Comparison of ENCODE assay signal across 8 cellular contexts in the genomic region with DNA sequence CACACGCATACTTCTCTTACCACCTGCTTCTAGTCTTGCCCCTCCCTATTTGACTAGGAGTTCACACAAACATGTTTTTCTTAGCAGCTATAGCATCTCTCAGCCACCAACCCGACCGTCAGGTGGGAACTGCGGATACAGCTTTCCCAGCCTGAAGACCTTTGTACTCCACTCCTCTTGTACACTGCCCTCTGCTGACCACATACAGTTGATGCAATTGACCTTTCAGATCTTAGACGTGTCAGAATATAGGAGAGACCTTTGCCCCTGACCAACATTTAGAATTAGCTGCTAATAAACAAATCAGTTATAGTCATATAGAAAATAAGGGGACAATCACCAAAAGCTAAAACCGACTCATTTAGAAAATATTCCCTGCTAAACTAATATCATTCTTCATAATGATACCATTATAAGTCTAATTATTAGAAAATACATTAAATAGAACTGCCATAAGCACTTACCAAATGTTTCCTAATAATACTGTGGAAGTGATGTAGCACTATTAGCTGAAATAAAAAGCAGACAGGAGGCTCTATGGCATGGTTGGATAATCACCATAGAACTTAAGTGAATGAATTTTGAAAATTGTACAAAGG.
DNase-seq lines count a peak whose midpoint lies in the region; ATAC-seq and TF ChIP-seq lines count a peak whose summit lies in the region.

No MANE protein-coding gene starts in this region.

- no peaks in the 10 kb centered on the region for H3K9me3 Mint-ChIP-seq in endodermal cell

- no peak overlapping the region for H3K27ac ChIP-seq in HCT116 (ENCODE audit: low read depth, low read length)
- H3K27ac ChIP-seq in OCI-LY3 (ENCODE audit: low read length), result no peak overlapping the region
- H3K27ac ChIP-seq in endodermal cell (ENCODE audit: low read depth, low read length), result no peak overlapping the region

- no peaks in the 10 kb centered on the region for H3K36me3 ChIP-seq in HCT116 (ENCODE audit: control insufficient read depth in 1 of 2, insufficient read depth in 2 of 2, low read length in 2 of 2)
- no peaks in the 10 kb centered on the region for H3K36me3 ChIP-seq in OCI-LY3 (replicated peaks; ENCODE audit: low read depth, low read length)
- no peaks in the 10 kb centered on the region for H3K36me3 ChIP-seq in endodermal cell (ENCODE audit: control insufficient read depth, insufficient read depth, low read length)

- ATAC-seq in Right ventricle myocardium superior (ENCODE audit: poor library complexity) (peak; percentile 60), Right ventricle myocardium inferior (no peak), HCT116 (peak; percentile 99)

- no peak overlapping the region for H3K4me3 Mint-ChIP-seq in endodermal cell

- H4K20me1 ChIP-seq in HCT116 (ENCODE audit: insufficient read depth) (no peaks in the 10 kb centered on the region), OCI-LY3 (ENCODE audit: insufficient read depth, low read length) (no peaks in the 10 kb centered on the region)

- POLR2A ChIA-PET in HCT116 (lab: Charles Lee), result no interaction called here

- no peak overlapping the region for H3K9ac ChIP-seq in HCT116 (ENCODE audit: low read length)
- no peak overlapping the region for H3K9ac ChIP-seq in OCI-LY3 (ENCODE audit: low read length)
- no peak overlapping the region for H3K9ac ChIP-seq in endodermal cell (ENCODE audit: extremely low read depth, low read length, poor library complexity, severe bottlenecking)

- H3K4me1 Mint-ChIP-seq in endodermal cell, result peaks cover 11% of the 10 kb centered on the region

- TF ChIP-seq POLR2A in HCT116 (IDR thresholded peaks at IDR 0.05; ENCODE audit: borderline replicate concordance, extremely low read depth, insufficient read depth, insufficient read length), result no peak

- intact Hi-C loops in Right ventricle myocardium superior (cut with DNase I) (loop anchor here (10.0 kb wide), 1 partner anchor 535 kb away; no protein-coding TSS in a partner anchor), Right ventricle myocardium inferior (cut with DNase I) (no loop called here), HCT116 (cut with micrococcal nuclease) (loop anchor here (2.0 kb wide), 2 partner anchors 361 to 537 kb away; no protein-coding TSS in a partner anchor)

- H3K27me3 ChIP-seq in HCT116 (ENCODE audit: insufficient read depth, low read length) (no peaks in the 10 kb centered on the region; the same call in 1 of the 2 replicates), OCI-LY3 (ENCODE audit: low read depth, low read length) (no peaks in the 10 kb centered on the region), endodermal cell (ENCODE audit: control insufficient read depth, insufficient read depth, low read length, poor library complexity, severe bottlenecking) (no peaks in the 10 kb centered on the region)

- peak; percentile 49 to 79 (median 75); a peak in 5 of 6 replicates for TF ChIP-seq CTCF in HCT116 (IDR thresholded peaks at IDR 0.05 in 2 of 3, conservative IDR thresholded peaks at IDR 0.05 in 1 of 3; ENCODE audit: borderline replicate concordance in 1 of 3, insufficient read depth in 1 of 3, low read depth in 2 of 3, low read length in 2 of 3)
- TF ChIP-seq CTCF in OCI-LY3 (IDR thresholded peaks at IDR 0.05; ENCODE audit: low read depth, low read length), result peak; percentile 87
- peak; percentile 92 for TF ChIP-seq CTCF in endodermal cell (conservative IDR thresholded peaks at IDR 0.05)

- WGBS in endodermal cell (ENCODE audit: insufficient coverage in 1 of 2, insufficient read length in 1 of 2), 2 experiments, result 20 to 28% methylated on average over 4 to 5 of the region's 6 CpGs

- H2AFZ ChIP-seq in HCT116 (ENCODE audit: low read depth, low read length, poor library complexity, severe bottlenecking) (no peak overlapping the region), OCI-LY3 (ENCODE audit: low read depth, low read length) (no peak overlapping the region)

- H3K27me3 Mint-ChIP-seq in endodermal cell (ENCODE audit: insufficient read depth), result peaks cover 7% of the 10 kb centered on the region

- no TSS peak for BruUV-seq in HCT116 (replicated peaks; lab: Mats Ljungman, UMichigan)

- peak; percentile 70 for TF ChIP-seq RAD21 in HCT116 (IDR thresholded peaks at IDR 0.05; ENCODE audit: low read depth)

- no peak overlapping the region for H3K27ac Mint-ChIP-seq in endodermal cell

- RAD21 ChIA-PET in HCT116 (lab: Charles Lee; ENCODE audit: low non-redundant PET in 1 of 2, low total read pairs in 2 of 2, uncharacterized antibody in 2 of 2, unreplicated experiment in 2 of 2), result interaction anchor here in 1 of 2 experiments (0.6 to 0.9 kb wide), 2 partner anchors 361 to 505 kb away, joined by 5 to 8 read pairs; no protein-coding TSS in a partner anchor

- H3K4me3 ChIP-seq in HCT116 (replicated peaks in 1 of 2; ENCODE audit: low read depth in 1 of 2, low read length in 2 of 2) (no peak overlapping the region), OCI-LY3 (ENCODE audit: low read length) (no peak overlapping the region), endodermal cell (ENCODE audit: low read length) (no peak overlapping the region)

- H3K4me2 ChIP-seq in HCT116 (ENCODE audit: low read length), result no peak overlapping the region
- H3K4me2 ChIP-seq in OCI-LY3 (ENCODE audit: low read length), result no peak overlapping the region

- H3K9me3 ChIP-seq in HCT116 (ENCODE audit: control insufficient read depth in 1 of 2, insufficient read depth in 1 of 2, low read depth in 1 of 2, low read length in 2 of 2) (no peaks in the 10 kb centered on the region), OCI-LY3 (ENCODE audit: insufficient read depth, low read length) (no peaks in the 10 kb centered on the region), endodermal cell (ENCODE audit: control insufficient read depth, low read length) (no peaks in the 10 kb centered on the region)

- H3K4me1 ChIP-seq in HCT116 (ENCODE audit: control insufficient read depth in 1 of 2, insufficient read depth in 2 of 2, low read length in 2 of 2) (no peaks in the 10 kb centered on the region), OCI-LY3 (ENCODE audit: low read length) (no peaks in the 10 kb centered on the region), endodermal cell (ENCODE audit: control insufficient read depth, insufficient read depth, low read length) (no peaks in the 10 kb centered on the region)

- CTCF ChIA-PET in HCT116 (lab: Charles Lee), result interaction anchor here (0.7 to 3.0 kb wide), 16 partner anchors 8 to 697 kb away, joined by 3 to 20 read pairs (median 3); no protein-coding TSS in a partner anchor

- no peaks in the 10 kb centered on the region for H3K9me2 ChIP-seq in HCT116 (ENCODE audit: insufficient read depth)

- H3K36me3 Mint-ChIP-seq in endodermal cell (ENCODE audit: low read depth), result no peaks in the 10 kb centered on the region

- no peaks in the 10 kb centered on the region for H3K79me2 ChIP-seq in HCT116 (ENCODE audit: insufficient read depth, low read length)
- H3K79me2 ChIP-seq in OCI-LY3 (ENCODE audit: low read length), result no peaks in the 10 kb centered on the region

- no peak for DNase-seq in Right ventricle myocardium superior
- DNase-seq in Right ventricle myocardium inferior (ENCODE audit: missing footprints), result no peak
- DNase-seq in HCT116 (ENCODE audit: low read depth, low spot score), result peak; percentile 63
- peak; percentile 65 to 85 for DNase-seq in Kasumi-1 (lab: John Stamatoyannopoulos, UW)
- DNase-seq in endodermal cell, result peak; percentile 85
- peak; percentile 41 for DNase-seq in mucosa of gallbladder (ENCODE audit: low spot score)
- no peak for DNase-seq in stimulated activated naive CD4-positive, alpha-beta T cell treated with Interleukin-2 at 50 U/mL for 16 hours (lab: John Stamatoyannopoulos, UW)

TF ChIP-seq in HCT116, 20 proteins besides CTCF, POLR2A, EP300 and RAD21:
- TF ChIP-seq SIN3A (IDR thresholded peaks at IDR 0.05; ENCODE audit: low read depth) (no peak), EGR1 (IDR thresholded peaks at IDR 0.05; ENCODE audit: low read depth) (no peak), CEBPB (IDR thresholded peaks at IDR 0.05; ENCODE audit: low read depth) (no peak), SP1 (IDR thresholded peaks at IDR 0.05; ENCODE audit: low read depth) (no peak)
- TF ChIP-seq, protein P1, sequence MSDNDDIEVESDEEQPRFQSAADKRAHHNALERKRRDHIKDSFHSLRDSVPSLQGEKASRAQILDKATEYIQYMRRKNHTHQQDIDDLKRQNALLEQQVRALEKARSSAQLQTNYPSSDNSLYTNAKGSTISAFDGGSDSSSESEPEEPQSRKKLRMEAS (IDR thresholded peaks at IDR 0.05), result no peak
- TF ChIP-seq, protein P2, sequence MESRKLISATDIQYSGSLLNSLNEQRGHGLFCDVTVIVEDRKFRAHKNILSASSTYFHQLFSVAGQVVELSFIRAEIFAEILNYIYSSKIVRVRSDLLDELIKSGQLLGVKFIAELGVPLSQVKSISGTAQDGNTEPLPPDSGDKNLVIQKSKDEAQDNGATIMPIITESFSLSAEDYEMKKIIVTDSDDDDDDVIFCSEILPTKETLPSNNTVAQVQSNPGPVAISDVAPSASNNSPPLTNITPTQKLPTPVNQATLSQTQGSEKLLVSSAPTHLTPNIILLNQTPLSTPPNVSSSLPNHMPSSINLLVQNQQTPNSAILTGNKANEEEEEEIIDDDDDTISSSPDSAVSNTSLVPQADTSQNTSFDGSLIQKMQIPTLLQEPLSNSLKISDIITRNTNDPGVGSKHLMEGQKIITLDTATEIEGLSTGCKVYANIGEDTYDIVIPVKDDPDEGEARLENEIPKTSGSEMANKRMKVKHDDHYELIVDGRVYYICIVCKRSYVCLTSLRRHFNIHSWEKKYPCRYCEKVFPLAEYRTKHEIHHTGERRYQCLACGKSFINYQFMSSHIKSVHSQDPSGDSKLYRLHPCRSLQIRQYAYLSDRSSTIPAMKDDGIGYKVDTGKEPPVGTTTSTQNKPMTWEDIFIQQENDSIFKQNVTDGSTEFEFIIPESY (IDR thresholded peaks at IDR 0.05; ENCODE audit: extremely low read depth, insufficient replicate concordance, low read length), result no peak
TF ChIP-seq in HCT116: peak in this region for 0.

Comparison
In these comparisons a context has a peak if more than half of its experiments do, and no peak if none do; other contexts are left out.
1. DNase-seq: peak in HCT116 (single experiment), Kasumi-1 (2 of 2), endodermal cell (single experiment) and mucosa of gallbladder (single experiment); none in Right ventricle myocardium superior (single experiment), Right ventricle myocardium inferior (single experiment) and stimulated activated naive CD4-positive, alpha-beta T cell treated with Interleukin-2 at 50 U/mL for 16 hours (single experiment).
2. Peak in every context shown above with its lines, with median percentiles within 50 percentile points of each other: CTCF ChIP-seq.